In genomic region chr7:5532520-5533335, GRCh38 we compare ENCODE assay signal across 8 cellular contexts. TPM values are rescaled to one million over a fixed set of nuclear protein-coding genes. Genes with fewer than 3 reads are reported as not detected.
DNase-seq lines count a peak whose midpoint lies in the region; ATAC-seq and TF ChIP-seq lines count a peak whose summit lies in the region.

No MANE protein-coding gene starts in this region.

- intact Hi-C loops in thyroid gland (cut with DNase I) = no loop called here

- H3K27me3 Mint-ChIP-seq in mesothelial cell of epicardium (ENCODE audit: low read depth) = no peaks in the 10 kb centered on the region

- peak; percentile 16 for ATAC-seq in GM18520 (IDR thresholded peaks at IDR 0.05; ENCODE audit: unreplicated experiment)
- ATAC-seq in HG02884 (IDR thresholded peaks at IDR 0.05; ENCODE audit: unreplicated experiment) = peak; percentile 27

- H3K4me3 ChIP-seq in thyroid gland (replicated peaks in 1 of 3) (no peak overlapping the region), HAP-1 (no peak overlapping the region)

- peak overlapping the region; percentile 97 for H3K27ac Mint-ChIP-seq in mesothelial cell of epicardium

- no peak for TF ChIP-seq CTCF in mesothelial cell of epicardium (IDR thresholded peaks at IDR 0.05; ENCODE audit: unreplicated experiment)
- TF ChIP-seq CTCF in thyroid gland (IDR thresholded peaks at IDR 0.05) = no peak

- peaks cover 40% of the 10 kb centered on the region for H3K4me1 Mint-ChIP-seq in mesothelial cell of epicardium

- no peaks in the 10 kb centered on the region for H3K9me3 ChIP-seq in thyroid gland
- no peaks in the 10 kb centered on the region for H3K9me3 ChIP-seq in HAP-1

- H3K27me3 ChIP-seq in thyroid gland (no peaks in the 10 kb centered on the region), HAP-1 (ENCODE audit: low read depth) (no peaks in the 10 kb centered on the region)

- peak overlapping the region; percentile 100 for H3K27ac ChIP-seq in thyroid gland

- peak in 1 of 2 donors; percentile 30 for TF ChIP-seq POLR2A in thyroid gland (IDR thresholded peaks at IDR 0.05)

- H3K9me3 Mint-ChIP-seq in mesothelial cell of epicardium = no peaks in the 10 kb centered on the region

- DNase-seq in RPMI8226 (peak; percentile 95), T47D (ENCODE audit: low read depth in 1 of 2, low spot score in 1 of 2) (peak; percentile 87 to 89), mesothelial cell of epicardium (ENCODE audit: low spot score in 2 of 2, unreplicated experiment in 2 of 2) (no peak), thyroid gland (peak; percentile 70 to 84), NCI-H187 treated with DMSO at 0.1 percent for 48 hours (lab: John Stamatoyannopoulos, UW) (no peak), HAP-1 (ENCODE audit: low spot score in 2 of 2) (no peak)

- H3K4me3 Mint-ChIP-seq in mesothelial cell of epicardium = peak overlapping the region; percentile 40

- in situ Hi-C loops in T47D (cut with HindIII; ENCODE audit: low pct_unique_long_range_greater_than_20kb, low sequenced_read_pairs) = no loop called here
- in situ Hi-C loops in HAP-1 (cut with MboI; ENCODE audit: low sequenced_read_pairs) = no loop called here

- H3K36me3 ChIP-seq in thyroid gland (peaks cover 18 to 19% of the 10 kb centered on the region in 2 donors), HAP-1 (replicated peaks) (peaks cover 25% of the 10 kb centered on the region)

- peaks cover 36 to 38% of the 10 kb centered on the region in 2 donors for H3K4me1 ChIP-seq in thyroid gland
- peaks cover 22% of the 10 kb centered on the region for H3K4me1 ChIP-seq in HAP-1

- 53 to 69% methylated on average over 17 to 18 of the region's 19 CpGs for WGBS in thyroid gland, 2 donors

- H3K36me3 Mint-ChIP-seq in mesothelial cell of epicardium = peaks cover 15% of the 10 kb centered on the region

RNA-seq across cellular contexts. Expression of gene ACTB, which starts 2.3 kb away (rescaled TPM):
- total RNA-seq in mesothelial cell of epicardium = 3,506 to 3,552 TPM (median 3,513 TPM) in 3 replicates
- total RNA-seq in thyroid gland = 1,000 to 10,000 TPM in 3 of 4 donors, 100 to 1,000 TPM in 1; 848 to 2,475 (median 1,538) TPM

RNA-seq across cellular contexts. Expression of gene FBXL18, which starts 19.1 kb away (rescaled TPM):
- 13.3 to 14.8 TPM (median 13.9 TPM) in 3 replicates for total RNA-seq in mesothelial cell of epicardium
- total RNA-seq in thyroid gland = 10 to 100 TPM in 3 of 4 donors, 1 to 10 TPM in 1; 6.2 to 12.7 (median 10.4) TPM

RNA-seq across cellular contexts. Expression of gene FSCN1, which starts 59.9 kb away (rescaled TPM):
- total RNA-seq in mesothelial cell of epicardium (242 to 247 TPM (median 245 TPM) in 3 replicates), thyroid gland (100 to 1,000 TPM in 1 of 4 donors, 10 to 100 TPM in 3; 31.4 to 101 (median 42.6) TPM)

Comparison
In these comparisons a context has a peak if more than half of its experiments do, and no peak if none do; other contexts are left out.
1. DNase-seq: peak in RPMI8226 (single experiment), T47D (2 of 2) and thyroid gland (2 of 2); none in mesothelial cell of epicardium (0 of 2), NCI-H187 treated with DMSO at 0.1 percent for 48 hours (single experiment) and HAP-1 (0 of 2).